Comparison of ENCODE assay signal across 23 cellular contexts in the genomic region with DNA sequence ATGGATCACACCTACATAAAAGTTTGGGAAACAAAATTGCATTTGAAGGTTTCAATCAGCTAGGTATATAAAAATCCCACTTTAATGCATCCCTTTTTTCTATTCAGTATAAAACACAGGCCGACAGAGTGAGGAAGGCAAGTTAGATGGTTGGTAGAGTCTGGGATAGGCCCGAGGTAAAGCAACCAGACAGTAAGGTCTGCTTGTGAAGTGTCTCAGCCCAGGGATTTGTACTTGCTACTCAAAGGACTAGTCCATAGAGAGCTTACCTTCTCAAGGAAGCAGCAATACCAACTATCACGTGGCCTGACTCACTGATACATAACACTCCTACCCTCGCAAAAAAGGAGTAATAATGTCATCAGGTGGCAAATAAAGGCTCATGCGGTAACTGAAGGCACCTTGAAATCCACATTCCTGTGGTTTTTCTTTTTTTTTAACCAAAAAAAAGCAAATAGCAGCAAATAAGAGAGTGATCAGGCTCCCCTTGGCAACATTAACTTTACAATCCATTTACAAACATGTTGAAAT. TPM values are rescaled to one million over a fixed set of nuclear protein-coding genes. Genes with fewer than 3 reads are reported as not detected.
DNase-seq lines count a peak whose midpoint lies in the region; ATAC-seq and TF ChIP-seq lines count a peak whose summit lies in the region.
"Had no signal": no experiment of that assay in that cellular context is flagged by ENCODE, and none has a peak within 500 bp of the region (broad histone marks: within the 10 kb centered on the region; RNA-seq: fewer than 3 reads in every experiment).

No MANE protein-coding gene starts in this region.

- H3K9me3 Mint-ChIP-seq in CD4-positive, alpha-beta T cell: peaks cover 5% of the 10 kb centered on the region

- H3K27ac ChIP-seq in iPS-18a (ENCODE audit: low read length) (peak overlapping the region; percentile 27), trophoblast cell (ENCODE audit: low read depth, low read length) (no peak overlapping the region)
- no peak overlapping the region for H3K27ac ChIP-seq in CD4-positive, alpha-beta T cell (ENCODE audit: low read depth, low read length)
- H3K27ac ChIP-seq: GM23248, SJCRH30 had no signal

- H3K4me1 ChIP-seq in iPS-18a (ENCODE audit: control insufficient read depth, low read depth, low read length) (peaks cover 21% of the 10 kb centered on the region), trophoblast cell (ENCODE audit: control insufficient read depth in 1 of 2, insufficient read depth in 2 of 2, low read length in 2 of 2) (no peaks in the 10 kb centered on the region)
- H3K4me1 ChIP-seq: SJCRH30 had no signal

- no peak overlapping the region for H2AFZ ChIP-seq in trophoblast cell (ENCODE audit: insufficient read depth, low read length, poor library complexity)
- H2AFZ ChIP-seq: GM23248 had no signal

- ATAC-seq in CD4-positive, alpha-beta T cell (ENCODE audit: poor library complexity): no peak
- ATAC-seq in GM18907 (IDR thresholded peaks at IDR 0.05; ENCODE audit: unreplicated experiment): no peak
- ATAC-seq: HepG2 had no signal

- no peaks in the 10 kb centered on the region for H3K36me3 Mint-ChIP-seq in CD4-positive, alpha-beta T cell (ENCODE audit: low read depth)
- H3K36me3 Mint-ChIP-seq: CD4-positive, CD25-positive, alpha-beta regulatory T cell had no signal

- H3K79me2 ChIP-seq in trophoblast cell (ENCODE audit: control insufficient read depth, insufficient read depth, low read length, poor library complexity): no peaks in the 10 kb centered on the region

- H3K4me3 ChIP-seq in iPS-18a (ENCODE audit: low read length) (peak overlapping the region; percentile 11), trophoblast cell (ENCODE audit: low read depth, low read length) (no peak overlapping the region)
- H3K4me3 ChIP-seq: GM12878, GM23248, SJCRH30 had no signal

- H3K4me2 ChIP-seq in trophoblast cell (ENCODE audit: low read length): no peak overlapping the region

- DNase-seq in A172 (ENCODE audit: low spot score) (peak; percentile 22), LoVo (ENCODE audit: low spot score) (peak; percentile 20), astrocyte of the hippocampus (ENCODE audit: low read depth, low spot score) (peak; percentile 40), trophoblast cell (no peak), AML-193 (lab: John Stamatoyannopoulos, UW) (no peak)
- DNase-seq in CD4-positive, alpha-beta T cell: no peak
- DNase-seq: 8988T; BE2C; Calu3; CD4-positive, CD25-positive, alpha-beta regulatory T cell; DMS53; EL; GM23248; KBM-7; NCI-H1417; NCI-H187 treated with DMSO at 0.1 percent for 48 hours; NCI-H2227 treated with DMSO at 0.1 percent for 48 hours; NCI-H524; SJCRH30 had no signal

- H3K9me3 ChIP-seq in iPS-18a (ENCODE audit: control insufficient read depth, low read depth, low read length) (no peaks in the 10 kb centered on the region), trophoblast cell (ENCODE audit: insufficient read depth, low read depth, low read length) (no peaks in the 10 kb centered on the region)
- peaks cover 12% of the 10 kb centered on the region for H3K9me3 ChIP-seq in CD4-positive, alpha-beta T cell (ENCODE audit: control insufficient read depth, low read length)
- H3K9me3 ChIP-seq: BE2C had no signal

- H3K27ac Mint-ChIP-seq in CD4-positive, alpha-beta T cell: no peak overlapping the region
- H3K27ac Mint-ChIP-seq: CD4-positive, CD25-positive, alpha-beta regulatory T cell had no signal

- H3K4me3 Mint-ChIP-seq in CD4-positive, alpha-beta T cell: no peak overlapping the region
- H3K4me3 Mint-ChIP-seq: CD4-positive, CD25-positive, alpha-beta regulatory T cell had no signal

- no peak overlapping the region for H2AK5ac ChIP-seq in trophoblast cell (ENCODE audit: low read length)

- POLR2A ChIA-PET in CD4-positive, alpha-beta T cell (lab: Charles Lee): no interaction called here

- H4K8ac ChIP-seq in trophoblast cell (ENCODE audit: low read depth, low read length): no peak overlapping the region

- no peak overlapping the region for H4K91ac ChIP-seq in trophoblast cell (ENCODE audit: low read depth, low read length)

- H3K36me3 ChIP-seq in iPS-18a (ENCODE audit: control insufficient read depth, low read depth, low read length) (peaks cover 27% of the 10 kb centered on the region), trophoblast cell (ENCODE audit: control insufficient read depth in 1 of 2, insufficient read depth in 2 of 2, low read length in 2 of 2) (peaks cover 5 to 19% of the 10 kb centered on the region in 2 experiments)

- no peaks in the 10 kb centered on the region for H3K27me3 ChIP-seq in iPS-18a (ENCODE audit: control insufficient read depth, insufficient read depth, low read length)
- H3K27me3 ChIP-seq in trophoblast cell (ENCODE audit: insufficient read depth, low read length): no peaks in the 10 kb centered on the region
- no peaks in the 10 kb centered on the region for H3K27me3 ChIP-seq in CD4-positive, alpha-beta T cell (ENCODE audit: control insufficient read depth, insufficient read depth, low read length)
- H3K27me3 ChIP-seq: BE2C, SJCRH30 had no signal

- TF ChIP-seq CTCF in CD4-positive, alpha-beta T cell (IDR thresholded peaks at IDR 0.05): no peak

- no peak overlapping the region for H2BK5ac ChIP-seq in trophoblast cell (ENCODE audit: low read depth, low read length, poor library complexity)

- H3K9ac ChIP-seq in iPS-18a (ENCODE audit: low read length) (no peak overlapping the region), trophoblast cell (ENCODE audit: low read length) (no peak overlapping the region)
- H3K9ac ChIP-seq: GM23248 had no signal

- WGBS in trophoblast cell (ENCODE audit: extremely low coverage, insufficient coverage, insufficient read length): no CpG with 5 or more reads among the region's 5 CpGs

- no peak overlapping the region for H3K18ac ChIP-seq in trophoblast cell (ENCODE audit: low read length)

- H3K23ac ChIP-seq in trophoblast cell (ENCODE audit: low read length): no peak overlapping the region

- no peak overlapping the region for H2BK12ac ChIP-seq in trophoblast cell (ENCODE audit: low read length)

- no peaks in the 10 kb centered on the region for H3K79me1 ChIP-seq in trophoblast cell (ENCODE audit: low read length)

- no peak overlapping the region for H3K4ac ChIP-seq in trophoblast cell (ENCODE audit: low read depth, low read length)

- no peak overlapping the region for H2BK120ac ChIP-seq in trophoblast cell (ENCODE audit: insufficient read depth, low read length, poor library complexity)

- intact Hi-C loops in CD4-positive, alpha-beta T cell (cut with DNase I, micrococcal nuclease): no loop called here

- no peak overlapping the region for H3K14ac ChIP-seq in trophoblast cell (ENCODE audit: low read length)

- H4K12ac ChIP-seq in trophoblast cell (ENCODE audit: low read depth, low read length): no peak overlapping the region

- H3K27me3 Mint-ChIP-seq in CD4-positive, alpha-beta T cell: no peaks in the 10 kb centered on the region

- no peaks in the 10 kb centered on the region for H3K4me1 Mint-ChIP-seq in CD4-positive, alpha-beta T cell (ENCODE audit: low read depth)
- H3K4me1 Mint-ChIP-seq: CD4-positive, CD25-positive, alpha-beta regulatory T cell had no signal

- CTCF ChIA-PET in CD4-positive, alpha-beta T cell (lab: Charles Lee): no interaction called here

RNA-seq across cellular contexts. Expression of a gene that starts 56.2 kb away (rescaled TPM):
- 1.3 and 1.5 TPM in 2 replicates for total RNA-seq in A172 (2014; rRNA removed; shearing (Covaris generic))
- 3.4 and 3.5 TPM in 2 replicates for polyA plus RNA-seq in trophoblast cell (2013)
- not detected for total RNA-seq in CD4-positive, alpha-beta T cell
- total RNA-seq: CD4-positive, CD25-positive, alpha-beta regulatory T cell; GM12878 had no signal
- polyA plus RNA-seq: CD4-positive, CD25-positive, alpha-beta regulatory T cell; GM12878 had no signal

RNA-seq across cellular contexts. Expression of a gene that starts 56.4 kb away (rescaled TPM):
- not detected in 2 replicates for total RNA-seq in A172 (2014; rRNA removed; shearing (Covaris generic))
- polyA plus RNA-seq in trophoblast cell (2013): not detected in 2 replicates
- total RNA-seq in CD4-positive, alpha-beta T cell: not detected
- total RNA-seq: CD4-positive, CD25-positive, alpha-beta regulatory T cell; GM12878; GM23248; HepG2; SJCRH30 had no signal
- polyA plus RNA-seq: GM12878, GM23248, HepG2 had no signal

Comparison
In these comparisons a context has a peak if more than half of its experiments do, and no peak if none do; other contexts are left out.
1. DNase-seq: peak in A172 (single experiment), LoVo (single experiment) and astrocyte of the hippocampus (single experiment); none in trophoblast cell (0 of 2), AML-193 (0 of 2) and CD4-positive, alpha-beta T cell (0 of 10).